ENCODE assay signal across 15 cellular contexts in the genomic region with DNA sequence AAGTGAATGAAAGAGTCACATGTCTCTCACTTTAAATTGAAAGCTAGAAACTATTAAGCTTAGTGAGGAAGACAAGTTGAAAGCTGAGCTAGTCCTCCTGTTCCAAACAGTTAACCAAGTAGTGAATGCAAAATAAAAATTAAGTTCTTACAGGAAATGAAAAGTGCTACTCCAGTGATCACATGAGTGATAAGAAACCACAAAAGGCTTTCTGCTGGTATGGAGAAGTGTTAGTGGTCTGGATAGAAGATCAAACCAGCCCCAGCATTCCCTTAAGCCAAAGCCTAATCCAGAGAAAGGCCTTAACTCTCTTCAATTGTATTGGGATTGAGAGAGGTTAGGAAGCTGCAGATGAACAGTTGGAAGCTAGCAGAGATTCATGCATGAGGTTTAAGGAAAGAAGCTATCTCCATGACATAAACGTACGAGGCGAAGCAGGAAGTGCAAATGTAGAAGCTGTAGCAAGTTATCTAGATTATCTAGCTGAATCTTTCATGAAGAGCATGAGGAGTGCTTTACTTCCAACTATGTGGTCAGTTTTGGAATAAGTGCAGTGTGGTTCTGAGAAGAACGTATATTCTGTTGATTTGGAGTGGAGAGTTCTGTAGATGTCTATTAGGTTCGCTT.
DNase-seq lines count a peak whose midpoint lies in the region; ATAC-seq and TF ChIP-seq lines count a peak whose summit lies in the region.
"Had no signal": no experiment of that assay in that cellular context is flagged by ENCODE, and none has a peak within 500 bp of the region (broad histone marks: within the 10 kb centered on the region; RNA-seq: fewer than 3 reads in every experiment).

No MANE protein-coding gene starts in this region.

- intact Hi-C loops in A673 (cut with micrococcal nuclease; ENCODE audit: unreplicated experiment), result no loop called here

- DNase-seq in A673 (ENCODE audit: low spot score), result peak; percentile 43
- peak; percentile 13 for DNase-seq in EH (ENCODE audit: low read depth)
- no peak for DNase-seq in T-helper 17 cell
- peak; percentile 47 for DNase-seq in iris pigment epithelial cell (ENCODE audit: low read depth)
- no peak for DNase-seq in activated T-cell treated with anti-CD3 and anti-CD28 coated beads for 4 hours
- no peak for DNase-seq in NCI-H1105 treated with DMSO at 0.1 percent for 48 hours (lab: John Stamatoyannopoulos, UW)
- DNase-seq in DMS 273 treated with DMSO at 0.1 percent for 48 hours (lab: John Stamatoyannopoulos, UW), result no peak
- DNase-seq: activated naive CD8-positive, alpha-beta T cell treated with anti-CD3 and anti-CD28 coated beads, Interleukin-2, amount 10 ng/mL, durations not matched to agents 7 days and 5 days; dorsolateral prefrontal cortex; NCI-H2029; NCI-H774; right cardiac atrium; Right ventricle myocardium superior; stimulated activated naive CD4-positive, alpha-beta T cell had no signal

- no peaks in the 10 kb centered on the region for H3K36me3 Mint-ChIP-seq in T-helper 17 cell (ENCODE audit: low read depth)
- H3K36me3 Mint-ChIP-seq: activated naive CD8-positive, alpha-beta T cell treated with anti-CD3 and anti-CD28 coated beads, Interleukin-2, amount 10 ng/mL, durations not matched to agents 7 days and 5 days had no signal

- ATAC-seq in T-helper 17 cell, result peak; percentile 37
- ATAC-seq in GM21786 (IDR thresholded peaks at IDR 0.05; ENCODE audit: unreplicated experiment), result no peak
- ATAC-seq: right cardiac atrium had no signal

- H3K4me1 ChIP-seq in A673 (ENCODE audit: insufficient read depth, low read length, poor library complexity, severe bottlenecking), result no peaks in the 10 kb centered on the region

- H3K27ac ChIP-seq in A673 (ENCODE audit: low read depth, low read length, poor library complexity, severe bottlenecking), result no peak overlapping the region
- H3K27ac ChIP-seq: dorsolateral prefrontal cortex had no signal

- CTCF ChIA-PET in A673 (lab: Charles Lee), result no interaction called here

- peak overlapping the region; percentile 77 for H3K4me3 Mint-ChIP-seq in T-helper 17 cell
- H3K4me3 Mint-ChIP-seq: activated naive CD8-positive, alpha-beta T cell treated with anti-CD3 and anti-CD28 coated beads, Interleukin-2, amount 10 ng/mL, durations not matched to agents 7 days and 5 days had no signal

- no peaks in the 10 kb centered on the region for H3K36me3 ChIP-seq in A673 (ENCODE audit: insufficient read depth, low read length, poor library complexity, severe bottlenecking)

- H3K27me3 ChIP-seq in A673 (replicated peaks; ENCODE audit: insufficient read depth, low read depth, low read length, poor library complexity), result no peaks in the 10 kb centered on the region
- H3K27me3 ChIP-seq: dorsolateral prefrontal cortex had no signal

- peak overlapping the region; percentile 46 for H3K27ac Mint-ChIP-seq in T-helper 17 cell
- H3K27ac Mint-ChIP-seq: activated naive CD8-positive, alpha-beta T cell treated with anti-CD3 and anti-CD28 coated beads, Interleukin-2, amount 10 ng/mL, durations not matched to agents 7 days and 5 days had no signal

- BruUV-seq in A673 (replicated peaks; lab: Mats Ljungman, UMichigan), result no TSS peak

- no peak overlapping the region for H3K4me3 ChIP-seq in A673 (ENCODE audit: low read depth, low read length, poor library complexity, severe bottlenecking)
- H3K4me3 ChIP-seq: dorsolateral prefrontal cortex had no signal

- peaks cover 16% of the 10 kb centered on the region for H3K4me1 Mint-ChIP-seq in T-helper 17 cell

- H3K9me3 ChIP-seq in A673 (ENCODE audit: low read depth, low read length, poor library complexity, severe bottlenecking) (no peaks in the 10 kb centered on the region), T-helper 17 cell (ENCODE audit: control insufficient read depth, low read length, poor library complexity, severe bottlenecking) (no peaks in the 10 kb centered on the region)

- TF ChIP-seq CTCF in A673 (conservative IDR thresholded peaks at IDR 0.05; ENCODE audit: low read depth, low read length), result no peak

- POLR2A ChIA-PET in A673 (lab: Charles Lee; ENCODE audit: low non-redundant PET), result no interaction called here

- no peaks in the 10 kb centered on the region for H3K27me3 Mint-ChIP-seq in T-helper 17 cell

Comparison
In these comparisons a context has a peak if more than half of its experiments do, and no peak if none do; other contexts are left out.
1. DNase-seq: peak in A673 (single experiment), EH (single experiment) and iris pigment epithelial cell (single experiment); none in T-helper 17 cell (0 of 3), activated T-cell treated with anti-CD3 and anti-CD28 coated beads for 4 hours (single experiment), NCI-H1105 treated with DMSO at 0.1 percent for 48 hours (single experiment) and DMS 273 treated with DMSO at 0.1 percent for 48 hours (single experiment).